In the genomic region with DNA sequence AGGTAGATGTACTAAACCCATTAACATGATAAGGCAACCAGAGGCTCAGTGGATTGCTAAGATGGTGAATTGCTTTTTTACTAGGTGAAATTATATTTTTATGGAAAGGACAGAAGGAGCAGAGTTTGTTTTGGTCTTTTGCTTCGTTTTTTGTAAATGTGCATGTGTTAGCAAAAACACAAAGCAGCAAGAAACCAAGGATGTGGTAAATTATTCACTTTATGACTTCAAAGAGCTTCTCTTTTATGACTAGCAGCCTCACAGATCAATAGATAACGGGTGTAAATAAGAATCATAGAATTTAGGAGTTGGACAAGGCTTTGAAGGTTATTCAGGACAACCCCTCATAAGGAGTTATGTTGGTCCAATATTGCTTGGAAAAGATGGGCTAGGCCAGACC, we compare ENCODE assay signal across 35 cellular contexts.
"Had no signal": no experiment of that assay in that cellular context is flagged by ENCODE, and none has a peak within 500 bp of the region (broad histone marks: within the 10 kb centered on the region; RNA-seq: fewer than 3 reads in every experiment).

No MANE protein-coding gene starts in this region.

- H3K36me3 ChIP-seq: MG63 had no signal

- H3K27me3 ChIP-seq: MG63 had no signal

- H3K9me3 ChIP-seq: MG63 had no signal

- H3K4me3 ChIP-seq: MG63 had no signal

- DNase-seq: Kasumi-1, MG63, MM.1S, MV-4-11, NCI-H1048, NCI-H1092, NCI-H1092 treated with DMSO at 0.1 percent for 48 hours, NCI-H1105, NCI-H1105 treated with DMSO at 0.1 percent for 48 hours, NCI-H1417, NCI-H1417 treated with DMSO at 0.1 percent for 48 hours, NCI-H1436, NCI-H1436 treated with DMSO at 0.1 percent for 48 hours, NCI-H146, NCI-H1694, NCI-H1694 treated with DMSO at 0.1 percent for 48 hours, NCI-H187, NCI-H187 treated with DMSO at 0.1 percent for 48 hours, NCI-H1930, NCI-H2029, NCI-H2029 treated with DMSO at 0.1 percent for 48 hours, NCI-H2081, NCI-H2081 treated with DMSO at 0.1 percent for 48 hours, NCI-H2107, NCI-H2171, NCI-H2171 treated with DMSO at 0.1 percent for 48 hours, NCI-H2227 treated with DMSO at 0.1 percent for 48 hours, NCI-H226, NCI-H345, NCI-H446, NCI-H446 treated with DMSO at 0.1 percent for 48 hours, NCI-H510A, NCI-H510A treated with DMSO at 0.1 percent for 48 hours, NCI-H524, NCI-H524 treated with DMSO at 0.1 percent for 48 hours had no signal
